Comparison of ENCODE assay signal across 28 cellular contexts in the genomic region with DNA sequence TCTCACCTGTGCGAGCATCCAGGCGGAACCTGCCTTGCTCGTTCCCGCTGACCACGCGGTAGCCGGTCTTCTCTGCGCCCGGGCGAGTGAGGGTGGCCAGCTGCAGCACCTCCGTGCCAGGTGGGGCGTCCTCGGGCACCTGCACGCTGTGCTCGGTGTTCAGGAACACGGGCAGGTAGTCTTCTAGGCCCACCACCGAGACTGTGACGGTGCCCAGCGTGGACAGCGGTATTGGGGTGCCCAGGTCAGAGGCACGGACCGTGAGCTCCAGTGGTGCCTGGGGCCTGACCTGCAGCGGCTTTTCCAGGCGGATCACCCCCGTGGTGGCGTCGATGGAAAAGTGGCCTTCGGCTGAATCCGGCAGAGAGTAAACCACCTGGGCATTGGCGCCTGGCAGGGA. TPM values are rescaled to one million over a fixed set of nuclear protein-coding genes. Genes with fewer than 3 reads are reported as not detected.
"Had no signal": no experiment of that assay in that cellular context is flagged by ENCODE, and none has a peak within 500 bp of the region (broad histone marks: within the 10 kb centered on the region; RNA-seq: fewer than 3 reads in every experiment).

No MANE protein-coding gene starts in this region.

- H3K27me3 ChIP-seq: ovary, right lobe of liver, suprapubic skin, testis, tibial artery, transverse colon, uterus had no signal

- H3K4me1 ChIP-seq: parathyroid adenoma, psoas muscle, right lobe of liver, spleen, suprapubic skin, testis, tibial artery, transverse colon, uterus had no signal

- H3K4me3 Mint-ChIP-seq: naive thymus-derived CD4-positive, alpha-beta T cell; natural killer cell treated with Interleukin-12 subunit alpha and Interleukin-12 subunit beta and Interleukin-15 and Interleukin-18, amount 100 ng/mL, for 72 hours; nephron progenitor cell; neural crest cell; stimulated activated memory B cell treated with anti-CD40 and anti-IgM and Interleukin-4, amounts not matched to agents 10 μg/mL and 1 μg/mL and 100 μg/mL, for 72 hours; stimulated activated naive CD8-positive, alpha-beta T cell treated with anti-CD3 and anti-CD28 coated beads, Interleukin-15, Interleukin-2, amounts not matched to agents 100 ng/mL and 50 ng/mL, for 24 hours; type B pancreatic cell had no signal

- ATAC-seq: naive thymus-derived CD4-positive, alpha-beta T cell; natural killer cell treated with Interleukin-12 subunit alpha and Interleukin-12 subunit beta and Interleukin-15 and Interleukin-18, amount 100 ng/mL, for 72 hours; psoas muscle; stimulated activated memory B cell treated with anti-CD40 and anti-IgM and Interleukin-4, amounts not matched to agents 10 μg/mL and 1 μg/mL and 100 μg/mL, for 72 hours had no signal

- H3K4me2 ChIP-seq: smooth muscle cell had no signal

- H3K36me3 Mint-ChIP-seq: naive thymus-derived CD4-positive, alpha-beta T cell; natural killer cell treated with Interleukin-12 subunit alpha and Interleukin-12 subunit beta and Interleukin-15 and Interleukin-18, amount 100 ng/mL, for 72 hours; type B pancreatic cell had no signal

- H3K9me3 ChIP-seq: ovary, psoas muscle, right lobe of liver, spleen, suprapubic skin, testis, tibial artery, transverse colon, uterus had no signal

- H3K27ac Mint-ChIP-seq: naive thymus-derived CD4-positive, alpha-beta T cell; natural killer cell treated with Interleukin-12 subunit alpha and Interleukin-12 subunit beta and Interleukin-15 and Interleukin-18, amount 100 ng/mL, for 72 hours; progenitor cell of endocrine pancreas; stimulated activated memory B cell treated with anti-CD40 and anti-IgM and Interleukin-4, amounts not matched to agents 10 μg/mL and 1 μg/mL and 100 μg/mL, for 72 hours; stimulated activated naive CD8-positive, alpha-beta T cell treated with anti-CD3 and anti-CD28 coated beads, Interleukin-15, Interleukin-2, amounts not matched to agents 100 ng/mL and 50 ng/mL, for 24 hours; type B pancreatic cell had no signal

- H3K36me3 ChIP-seq: ovary, right lobe of liver, spleen, tibial artery, transverse colon, uterus had no signal

- H3K27me3 Mint-ChIP-seq: stimulated activated naive CD8-positive, alpha-beta T cell treated with anti-CD3 and anti-CD28 coated beads, Interleukin-15, Interleukin-2, amounts not matched to agents 100 ng/mL and 50 ng/mL, for 24 hours; type B pancreatic cell had no signal

- H3K4me3 ChIP-seq: ovary, psoas muscle, right lobe of liver, skin epidermis, smooth muscle cell, spleen, suprapubic skin, testis, tibial artery, transverse colon, uterus had no signal

- H2AFZ ChIP-seq: parathyroid adenoma had no signal

- H3K9me3 Mint-ChIP-seq: naive thymus-derived CD4-positive, alpha-beta T cell; natural killer cell treated with Interleukin-12 subunit alpha and Interleukin-12 subunit beta and Interleukin-15 and Interleukin-18, amount 100 ng/mL, for 72 hours; nephron progenitor cell; neural crest cell; stimulated activated memory B cell treated with anti-CD40 and anti-IgM and Interleukin-4, amounts not matched to agents 10 μg/mL and 1 μg/mL and 100 μg/mL, for 72 hours; stimulated activated naive CD8-positive, alpha-beta T cell treated with anti-CD3 and anti-CD28 coated beads, Interleukin-15, Interleukin-2, amounts not matched to agents 100 ng/mL and 50 ng/mL, for 24 hours; type B pancreatic cell had no signal

- H3K4me1 Mint-ChIP-seq: naive thymus-derived CD4-positive, alpha-beta T cell; stimulated activated memory B cell treated with anti-CD40 and anti-IgM and Interleukin-4, amounts not matched to agents 10 μg/mL and 1 μg/mL and 100 μg/mL, for 72 hours had no signal

- H3K9ac ChIP-seq: parathyroid adenoma had no signal

- H3K27ac ChIP-seq: ovary, parathyroid adenoma, psoas muscle, right lobe of liver, skin epidermis, spleen, suprapubic skin, testis, tibial artery, transverse colon, uterus had no signal

- DNase-seq: naive thymus-derived CD4-positive, alpha-beta T cell; nephron progenitor cell; occipital lobe; ovary; psoas muscle; right cardiac atrium; right lobe of liver; spleen; stimulated activated CD4-positive, alpha-beta T cell treated with anti-CD3 and anti-CD28 coated beads, Interleukin-12 subunit alpha, Interleukin-12 subunit beta, amount 100 ng/mL, for 4 hours; stimulated activated CD4-positive, alpha-beta T cell treated with anti-CD3 and anti-CD28 coated beads, Interleukin-1b, Interleukin-23, amount 100 ng/mL, for 48 hours; stimulated activated CD4-positive, alpha-beta T cell treated with anti-CD3 and anti-CD28 coated beads, Interleukin-4, amount 100 ng/mL, for 1 hour; stimulated activated CD4-positive, alpha-beta T cell treated with anti-CD3 and anti-CD28 coated beads, Interleukin-4, amount 100 ng/mL, for 4 hours; stimulated activated CD8-positive, alpha-beta memory T cell treated with anti-CD3 and anti-CD28 coated beads, Interleukin-4, amount 100 ng/mL, for 48 hours; stimulated activated naive CD4-positive, alpha-beta T cell; testis; tibial artery; transverse colon; uterus had no signal

RNA-seq across cellular contexts. Expression of gene FAT2, which starts 59.5 kb away (rescaled TPM):
- total RNA-seq: naive thymus-derived CD4-positive, alpha-beta T cell; natural killer cell treated with Interleukin-12 subunit alpha and Interleukin-12 subunit beta and Interleukin-15 and Interleukin-18, amount 100 ng/mL, for 72 hours; neural crest cell; right lobe of liver; transverse colon had no signal
- polyA plus RNA-seq: naive thymus-derived CD4-positive, alpha-beta T cell had no signal
